ENCODE assay signal across 27 cellular contexts in the genomic region with DNA sequence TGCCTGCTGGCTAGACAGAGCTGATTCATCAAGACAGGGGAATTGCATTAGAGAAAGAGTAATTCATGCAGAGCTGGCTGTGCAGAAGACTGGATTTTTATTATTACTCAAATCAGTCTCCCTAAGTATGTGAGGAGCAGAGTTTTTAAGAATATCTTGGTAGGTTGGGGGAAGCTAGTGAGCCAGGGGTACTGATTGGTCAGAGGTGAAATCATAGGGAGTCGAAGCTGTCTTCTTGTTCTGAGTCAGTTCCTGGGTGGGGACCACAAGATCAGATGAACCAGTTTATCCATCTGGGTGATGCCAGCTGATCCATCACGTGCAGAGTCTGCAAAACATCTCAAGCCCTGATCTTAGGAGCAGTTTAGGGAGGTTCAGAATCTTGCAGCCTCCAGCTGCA. TPM values are rescaled to one million over a fixed set of nuclear protein-coding genes. Genes with fewer than 3 reads are reported as not detected.
"Had no signal": no experiment of that assay in that cellular context is flagged by ENCODE, and none has a peak within 500 bp of the region (broad histone marks: within the 10 kb centered on the region; RNA-seq: fewer than 3 reads in every experiment).

No MANE protein-coding gene starts in this region.

- H3K4me3 Mint-ChIP-seq: endodermal cell; naive B cell; nephron; stimulated activated effector memory CD8-positive, alpha-beta T cell treated with anti-CD3 and anti-CD28 coated beads, Interleukin-12 subunit alpha, Interleukin-12 subunit beta, amount 100 ng/mL, for 72 hours; type B pancreatic cell had no signal

- H3K36me3 ChIP-seq: gastroesophageal sphincter, left ventricle myocardium inferior, pancreas, prostate gland, right lobe of liver, suprapubic skin, thyroid gland, uterus had no signal

- H3K27ac Mint-ChIP-seq: endodermal cell; nephron; stimulated activated effector memory CD8-positive, alpha-beta T cell treated with anti-CD3 and anti-CD28 coated beads, Interleukin-12 subunit alpha, Interleukin-12 subunit beta, amount 100 ng/mL, for 72 hours; type B pancreatic cell had no signal

- H3K4me1 ChIP-seq: gastroesophageal sphincter, pancreas, prostate gland, right lobe of liver, suprapubic skin, thyroid gland, uterus had no signal

- H3K27me3 ChIP-seq: pancreas, right lobe of liver, suprapubic skin, thyroid gland, uterus had no signal

- H3K4me3 ChIP-seq: coronary artery, gastroesophageal sphincter, left ventricle myocardium inferior, lung, pancreas, prostate gland, right lobe of liver, suprapubic skin, thyroid gland, uterus had no signal

- H3K9me3 ChIP-seq: gastroesophageal sphincter, left ventricle myocardium inferior, pancreas, prostate gland, right lobe of liver, suprapubic skin, thyroid gland, uterus had no signal

- H3K4me1 Mint-ChIP-seq: naive B cell; nephron; stimulated activated effector memory CD8-positive, alpha-beta T cell treated with anti-CD3 and anti-CD28 coated beads, Interleukin-12 subunit alpha, Interleukin-12 subunit beta, amount 100 ng/mL, for 72 hours had no signal

- DNase-seq: effector CD4-positive, alpha-beta T cell; endodermal cell; glutamatergic neuron; islet precursor cell; left ventricle myocardium inferior; mesendoderm; naive B cell; occipital lobe; pancreas; retina; right lobe of liver; stimulated activated CD4-positive, alpha-beta T cell treated with anti-CD3 and anti-CD28 coated beads, Interleukin-4, amount 100 ng/mL, for 1 hour; stimulated activated CD8-positive, alpha-beta memory T cell treated with anti-CD3 and anti-CD28 coated beads, Interleukin-4, amount 100 ng/mL, for 48 hours; stimulated activated naive CD8-positive, alpha-beta T cell treated with anti-CD3 and anti-CD28 coated beads, Interleukin-15, Interleukin-2, amounts not matched to agents 100 U/mL and 50 U/mL, for 24 hours; thyroid gland; uterus had no signal

- H3K36me3 Mint-ChIP-seq: naive B cell; stimulated activated effector memory CD8-positive, alpha-beta T cell treated with anti-CD3 and anti-CD28 coated beads, Interleukin-12 subunit alpha, Interleukin-12 subunit beta, amount 100 ng/mL, for 72 hours; type B pancreatic cell had no signal

- H3K27ac ChIP-seq: coronary artery, gastroesophageal sphincter, left ventricle myocardium inferior, pancreas, prostate gland, right lobe of liver, suprapubic skin, thyroid gland, uterus had no signal

- ATAC-seq: gastroesophageal sphincter; pancreas; right lobe of liver; stimulated activated effector memory CD8-positive, alpha-beta T cell treated with anti-CD3 and anti-CD28 coated beads, Interleukin-12 subunit alpha, Interleukin-12 subunit beta, amount 100 ng/mL, for 72 hours; stimulated activated naive CD8-positive, alpha-beta T cell treated with anti-CD3 and anti-CD28 coated beads, Interleukin-15, Interleukin-2, amounts not matched to agents 100 U/mL and 50 U/mL, for 24 hours had no signal

- H3K9me3 Mint-ChIP-seq: naive B cell; stimulated activated effector memory CD8-positive, alpha-beta T cell treated with anti-CD3 and anti-CD28 coated beads, Interleukin-12 subunit alpha, Interleukin-12 subunit beta, amount 100 ng/mL, for 72 hours; type B pancreatic cell had no signal

RNA-seq across cellular contexts. Expression of a gene that starts 39.8 kb away (rescaled TPM):
- total RNA-seq: dermis microvascular lymphatic vessel endothelial cell, endothelial cell of umbilical vein, fibroblast of villous mesenchyme, occipital lobe, right lobe of liver had no signal
